8 cellular contexts compared by ENCODE assay signal in the genomic region with DNA sequence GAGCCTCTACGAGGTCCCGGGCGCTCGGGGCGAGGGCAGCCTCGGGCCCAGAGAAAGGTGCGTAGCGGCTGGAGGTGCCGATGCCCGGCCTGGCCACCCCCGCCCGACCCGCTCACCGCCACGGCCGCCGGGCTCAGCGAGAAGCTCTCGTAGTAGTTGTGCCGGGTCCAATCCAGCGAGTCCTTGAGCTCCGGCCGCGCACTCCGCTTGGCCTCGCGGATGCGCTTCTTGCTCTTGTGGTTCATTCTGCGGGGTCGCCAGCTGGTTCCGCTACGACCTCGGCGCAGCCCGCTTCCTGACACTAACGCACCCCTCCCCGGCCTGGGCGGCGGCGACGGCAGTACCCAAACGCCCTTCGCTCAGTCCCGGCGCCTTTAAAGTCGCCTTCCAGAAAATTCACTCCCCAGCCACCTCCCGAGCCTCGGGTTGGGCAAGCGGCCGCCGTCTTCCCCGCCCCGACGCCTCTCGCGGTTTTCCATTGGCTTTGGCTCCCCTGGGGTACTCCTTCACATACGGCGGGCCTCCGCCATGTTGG. TPM values are rescaled to one million over a fixed set of nuclear protein-coding genes. Genes with fewer than 3 reads are reported as not detected.
DNase-seq lines count a peak whose midpoint lies in the region; ATAC-seq, FAIRE-seq and TF ChIP-seq lines count a peak whose summit lies in the region.

Gene JMJD6 (minus strand): TSS at position 376 of the 535 bp plus-strand sequence. CDS start 131 bp downstream, at position 245.

- CTCF ChIA-PET in CD4-positive, alpha-beta memory T cell (lab: Charles Lee; ENCODE audit: partially characterized antibody): interaction anchor here (0.7 to 6.3 kb wide), 7 partner anchors 9 to 356 kb away, joined by 3 to 54 read pairs (median 4); partner anchors contain the start of gene SRSF2
- CTCF ChIA-PET in H1 (lab: Charles Lee; ENCODE audit: partially characterized antibody): interaction anchor here (0.6 to 2.2 kb wide), 2 partner anchors 38 to 42 kb away, joined by 3 to 7 read pairs; no protein-coding TSS in a partner anchor

- H4K20me1 ChIP-seq in H1 (replicated peaks in 1 of 2; ENCODE audit: control insufficient read depth in 1 of 2, insufficient read depth in 2 of 2, low read length in 2 of 2): peaks cover 0 to 10% of the 10 kb centered on the region in 2 experiments

- peak within 1 kb of the TSS; percentile 95 for H3K18ac ChIP-seq in H1 (ENCODE audit: extremely low read depth, low read length)

- 0 out of 2 replicates have a peak within 1 kb of the TSS, but pooled peaks have one; percentile 59 for H2AFZ ChIP-seq in H1 (ENCODE audit: low read length)

- TF ChIP-seq POLR2A in H1 (IDR thresholded peaks at IDR 0.05; ENCODE audit: control extremely low read depth in 1 of 2, low read depth in 2 of 2, low read length in 2 of 2): peak in 1 of 2 experiments; percentile 43; a peak in 2 of 3 replicates

- H2BK5ac ChIP-seq in H1 (ENCODE audit: low read depth, low read length): peak within 1 kb of the TSS; percentile 82

- H3K4me1 Mint-ChIP-seq in CD4-positive, alpha-beta memory T cell: peaks cover 24 to 76% (median 51%) of the 10 kb centered on the region in 4 donors
- peaks cover 39% of the 10 kb centered on the region for H3K4me1 Mint-ChIP-seq in activated CD4-positive, alpha-beta T cell treated with anti-CD3 and anti-CD28 coated beads, Interleukin-2, amount 10 ng/mL, durations not matched to agents 24 days and 14 days
- peaks cover 17% of the 10 kb centered on the region for H3K4me1 Mint-ChIP-seq in memory B cell

- H3K14ac ChIP-seq in H1 (ENCODE audit: insufficient read length): no peak within 1 kb of the TSS

- FAIRE-seq in H1 (lab: Jason Lieb, UNC): no peak

- no peak within 1 kb of the TSS for H2BK20ac ChIP-seq in H1 (ENCODE audit: low read length)

- no peak for TF ChIP-seq EP300 in H1 (IDR thresholded peaks at IDR 0.05; ENCODE audit: borderline replicate concordance in 1 of 2, low read depth in 2 of 2, low read length in 2 of 2)

- H3K27me3 ChIP-seq in CD4-positive, alpha-beta memory T cell (ENCODE audit: insufficient read depth, low read length): no peaks in the 10 kb centered on the region
- H3K27me3 ChIP-seq in H1 (replicated peaks in 1 of 4; ENCODE audit: control insufficient read depth in 3 of 4, extremely low read depth in 1 of 4, insufficient read depth in 3 of 4, low read length in 3 of 4): no peaks in the 10 kb centered on the region; a peak in 2 of 7 replicates

- H2BK12ac ChIP-seq in H1 (ENCODE audit: low read depth, low read length): peak within 1 kb of the TSS; percentile 39; the same call in 1 of the 2 replicates

- H3K23me2 ChIP-seq in H1 (ENCODE audit: low read depth, low read length): peaks cover 11% of the 10 kb centered on the region

- no peak within 1 kb of the TSS for H2AK5ac ChIP-seq in H1 (ENCODE audit: low read depth, low read length)

- H3K27ac ChIP-seq in CD4-positive, alpha-beta memory T cell (ENCODE audit: low read depth, low read length): peak within 1 kb of the TSS; percentile 97
- H3K27ac ChIP-seq in H1 (ENCODE audit: low read depth, low read length): peak within 1 kb of the TSS; percentile 97

- H3K36me3 Mint-ChIP-seq in CD4-positive, alpha-beta memory T cell: peaks cover 16 to 59% of the 10 kb centered on the region in 2 donors
- H3K36me3 Mint-ChIP-seq in activated CD4-positive, alpha-beta T cell treated with anti-CD3 and anti-CD28 coated beads, Interleukin-2, amount 10 ng/mL, durations not matched to agents 24 days and 14 days (ENCODE audit: low read depth): peaks cover 55% of the 10 kb centered on the region
- peaks cover 6% of the 10 kb centered on the region for H3K36me3 Mint-ChIP-seq in memory B cell

- H3K4ac ChIP-seq in H1 (replicated peaks; ENCODE audit: insufficient read length, low read depth, low read length): peak within 1 kb of the TSS; percentile 96

- H2BK15ac ChIP-seq in H1 (ENCODE audit: low read length): no peak within 1 kb of the TSS

- H3K23ac ChIP-seq in H1 (ENCODE audit: insufficient read length): no peak within 1 kb of the TSS

- no peaks in the 10 kb centered on the region for H3K9me3 Mint-ChIP-seq in CD4-positive, alpha-beta memory T cell
- H3K9me3 Mint-ChIP-seq in activated CD4-positive, alpha-beta T cell treated with anti-CD3 and anti-CD28 coated beads, Interleukin-2, amount 10 ng/mL, durations not matched to agents 24 days and 14 days: no peaks in the 10 kb centered on the region
- no peaks in the 10 kb centered on the region for H3K9me3 Mint-ChIP-seq in memory B cell

- intact Hi-C loops in CD4-positive, alpha-beta memory T cell (cut with micrococcal nuclease): loop anchor here (1.0 to 5.0 kb wide), 6 partner anchors 11 to 209 kb away; partner anchors contain the start of gene SRSF2
- intact Hi-C loops in activated CD4-positive, alpha-beta T cell treated with anti-CD3 and anti-CD28 coated beads, Interleukin-2, amount 10 ng/mL, durations not matched to agents 24 days and 14 days (cut with micrococcal nuclease): loop anchor here (1.0 to 5.0 kb wide), 3 partner anchors 11 to 415 kb away; partner anchors contain the start of genes SEC14L1 and SRSF2

- POLR2A ChIA-PET in CD4-positive, alpha-beta memory T cell (lab: Charles Lee; ENCODE audit: partially characterized antibody): interaction anchor here (0.6 to 9.5 kb wide), 17 partner anchors 11 to 1232 kb away, joined by 3 to 283 read pairs (median 9); partner anchors contain the start of genes MFSD11, MXRA7, RHBDF2 and SRSF2
- POLR2A ChIA-PET in H1 (lab: Charles Lee; ENCODE audit: partially characterized antibody): interaction anchor here (0.8 to 8.4 kb wide), 6 partner anchors 9 to 169 kb away, joined by 3 to 181 read pairs (median 4); partner anchors contain the start of genes MFSD11, MXRA7 and SRSF2

- TF ChIP-seq CTCF in H1 (IDR thresholded peaks at IDR 0.05; ENCODE audit: control extremely low read depth in 1 of 3, insufficient read depth in 1 of 3, low read depth in 1 of 3, low read length in 3 of 3): no peak

- H3K27me3 Mint-ChIP-seq in CD4-positive, alpha-beta memory T cell: no peaks in the 10 kb centered on the region
- no peaks in the 10 kb centered on the region for H3K27me3 Mint-ChIP-seq in activated CD4-positive, alpha-beta T cell treated with anti-CD3 and anti-CD28 coated beads, Interleukin-2, amount 10 ng/mL, durations not matched to agents 24 days and 14 days
- no peaks in the 10 kb centered on the region for H3K27me3 Mint-ChIP-seq in memory B cell

- peak within 1 kb of the TSS; percentile 98 to 100 (median 99) for H3K27ac Mint-ChIP-seq in CD4-positive, alpha-beta memory T cell
- peak within 1 kb of the TSS; percentile 97 for H3K27ac Mint-ChIP-seq in activated CD4-positive, alpha-beta T cell treated with anti-CD3 and anti-CD28 coated beads, Interleukin-2, amount 10 ng/mL, durations not matched to agents 24 days and 14 days
- H3K27ac Mint-ChIP-seq in memory B cell: peak within 1 kb of the TSS; percentile 99

- no peaks in the 10 kb centered on the region for H3K9me3 ChIP-seq in CD4-positive, alpha-beta memory T cell (ENCODE audit: control insufficient read depth in 1 of 2, low read length in 2 of 2)
- no peaks in the 10 kb centered on the region for H3K9me3 ChIP-seq in H1 (ENCODE audit: insufficient read depth in 2 of 2, low read depth in 1 of 2, low read length in 1 of 2)

- peak within 1 kb of the TSS; percentile 83 to 85 for H3K4me2 ChIP-seq in H1 (ENCODE audit: insufficient read depth in 1 of 2, low read depth in 2 of 2, low read length in 2 of 2)

- peak within 1 kb of the TSS; percentile 93 for H4K5ac ChIP-seq in H1 (ENCODE audit: insufficient read length, low read depth, low read length)

- ATAC-seq in HG03439 (IDR thresholded peaks at IDR 0.05; ENCODE audit: unreplicated experiment): peak; percentile 65
- ATAC-seq in memory B cell (ENCODE audit: low read depth): no peak

- H4K91ac ChIP-seq in H1 (replicated peaks; ENCODE audit: insufficient read length, low read length): peak within 1 kb of the TSS; percentile 91

- TF ChIP-seq RAD21 in H1 (IDR thresholded peaks at IDR 0.05 in 1 of 2, conservative IDR thresholded peaks at IDR 0.05 in 1 of 2; ENCODE audit: low read depth in 2 of 2, low read length in 2 of 2): no peak

- H3K4me1 ChIP-seq in CD4-positive, alpha-beta memory T cell (ENCODE audit: insufficient read depth, low read length): peaks cover 71% of the 10 kb centered on the region
- peaks cover 0 to 9% (median 2%) of the 10 kb centered on the region in 4 experiments; a peak in 5 of 7 replicates for H3K4me1 ChIP-seq in H1 (replicated peaks in 1 of 4; ENCODE audit: control insufficient read depth in 3 of 4, insufficient read depth in 4 of 4, low read length in 3 of 4)

- peak within 1 kb of the TSS; percentile 87 to 98 (median 96) for H3K9ac ChIP-seq in H1 (replicated peaks in 1 of 4; ENCODE audit: extremely low read depth in 1 of 4, low read depth in 3 of 4, low read length in 3 of 4)

- peaks cover 0 to 34% of the 10 kb centered on the region in 2 experiments; a peak in 2 of 4 replicates for H3K79me2 ChIP-seq in H1 (ENCODE audit: control insufficient read depth in 1 of 2, insufficient read depth in 2 of 2, low read length in 2 of 2)

- H3K56ac ChIP-seq in H1 (replicated peaks; ENCODE audit: insufficient read length, low read depth, low read length): peak within 1 kb of the TSS; percentile 86

- peak within 1 kb of the TSS; percentile 52 to 95 for H3K4me3 ChIP-seq in CD4-positive, alpha-beta memory T cell (ENCODE audit: low read length in 2 of 2)
- peak within 1 kb of the TSS; percentile 83 to 99 (median 84) for H3K4me3 ChIP-seq in H1 (ENCODE audit: extremely low read depth in 1 of 4, insufficient read depth in 2 of 4, low read depth in 3 of 4, low read length in 4 of 4)

- peak within 1 kb of the TSS; percentile 94 to 99 (median 97) for H3K4me3 Mint-ChIP-seq in CD4-positive, alpha-beta memory T cell
- peak within 1 kb of the TSS; percentile 96 for H3K4me3 Mint-ChIP-seq in activated CD4-positive, alpha-beta T cell treated with anti-CD3 and anti-CD28 coated beads, Interleukin-2, amount 10 ng/mL, durations not matched to agents 24 days and 14 days
- peak within 1 kb of the TSS; percentile 95 for H3K4me3 Mint-ChIP-seq in memory B cell

- H3K36me3 ChIP-seq in CD4-positive, alpha-beta memory T cell (ENCODE audit: insufficient read depth, low read length): peaks cover 42% of the 10 kb centered on the region
- peaks cover 6 to 25% (median 16%) of the 10 kb centered on the region in 4 experiments; a peak in 6 of 8 replicates for H3K36me3 ChIP-seq in H1 (ENCODE audit: control insufficient read depth in 2 of 4, insufficient read depth in 4 of 4, low read length in 3 of 4)

- WGBS in H1 (ENCODE audit: extremely low coverage in 1 of 2, insufficient coverage in 1 of 2, insufficient read length in 1 of 2, insufficient replicate concordance in 2 of 2, low coverage in 1 of 2, low lambda C conversion rate in 2 of 2, missing lambda C conversion rate in 1 of 2), 2 experiments: 3% methylated on average over 33 of the region's 59 CpGs; no CpG with 5 or more reads in 1 of the 2 experiments

- peaks cover 7% of the 10 kb centered on the region for H3K79me1 ChIP-seq in H1 (ENCODE audit: low read depth, low read length)

- H4K8ac ChIP-seq in H1 (ENCODE audit: extremely low read depth, insufficient read depth, low read length): peak within 1 kb of the TSS; percentile 99; the same call in 1 of the 2 replicates

- H2BK120ac ChIP-seq in H1 (replicated peaks; ENCODE audit: low read depth, low read length): no peak within 1 kb of the TSS

- peak in 1 of 5 donors; percentile 98 for DNase-seq in CD4-positive, alpha-beta memory T cell
- DNase-seq in GM19240 (ENCODE audit: insufficient read length, low spot score) (peak; percentile 74), NCI-H460 (ENCODE audit: extremely low read depth, low read depth) (peak; percentile 93), H1 (ENCODE audit: low read depth in 1 of 2, low spot score in 2 of 2) (peak; percentile 87 to 90), memory B cell (ENCODE audit: low spot score in 2 of 2) (peak in 1 of 2 donors; percentile 80)
- DNase-seq in activated CD4-positive, alpha-beta T cell treated with anti-CD3 and anti-CD28 coated beads, Interleukin-2, amount 10 ng/mL, durations not matched to agents 24 days and 14 days: peak; percentile 98
- DNase-seq in stimulated activated CD8-positive, alpha-beta memory T cell treated with anti-CD3 and anti-CD28 coated beads, Interleukin-12 subunit alpha, Interleukin-12 subunit beta, amount 100 ng/mL, for 24 hours (ENCODE audit: extremely low read depth): peak; percentile 87

RNA-seq across cellular contexts. Expression of gene JMJD6, which starts in this region (rescaled TPM):
- total RNA-seq in CD4-positive, alpha-beta memory T cell: 10 to 100 TPM; 59.4 to 62.1 TPM
- 10 to 100 TPM; 22.1 to 40.7 TPM for polyA plus RNA-seq in CD4-positive, alpha-beta memory T cell
- 20.9 and 24.7 TPM in 2 replicates for total RNA-seq in NCI-H460 (2014; rRNA removed; shearing (Covaris generic))
- polyA plus RNA-seq in NCI-H460 (2014; cell fraction: nucleus; rRNA removed): 26.4 and 30.4 TPM in 2 replicates
- total RNA-seq in activated CD4-positive, alpha-beta T cell treated with anti-CD3 and anti-CD28 coated beads, Interleukin-2, amount 10 ng/mL, durations not matched to agents 24 days and 14 days: 82.5 and 86.3 TPM in 2 replicates
- total RNA-seq in H1 (2021; fragmentation: NEBNext Ultra II Directional; extraction: Animal tissue kit (Norgen Biotek cat#: 25700)): 18.6 and 22.2 TPM in 2 replicates
- 8.6 and 10.6 TPM in 2 replicates for polyA plus RNA-seq in H1 (2011; rRNA removed)
- polyA plus RNA-seq in H1 (2011; cell fraction: cytosol; rRNA removed): 9.9 TPM
- 11.7 TPM for polyA plus RNA-seq in H1 (2011; cell fraction: nucleus; rRNA removed)
- 18.3 to 22.2 TPM (median 19.1 TPM) in 4 replicates for polyA plus RNA-seq in H1 (2012, experiment 1 of 2)
- 9.1 TPM for polyA plus RNA-seq in H1 (2012, experiment 2 of 2)
- 10.0 TPM for polyA plus RNA-seq in H1 (2013, experiment 1 of 2)
- 8.7 TPM for polyA plus RNA-seq in H1 (2013, experiment 2 of 2)
- 3.1 and 5.3 TPM in 2 replicates for polyA minus RNA-seq in H1 (2011; rRNA and poly(A)+ RNA removed)
- 5.8 TPM for polyA minus RNA-seq in H1 (2011; cell fraction: cytosol; rRNA and poly(A)+ RNA removed)
- polyA minus RNA-seq in H1 (2011; cell fraction: nucleus; rRNA and poly(A)+ RNA removed): 6.7 TPM
